8 cellular contexts compared by ENCODE assay signal in the genomic region with DNA sequence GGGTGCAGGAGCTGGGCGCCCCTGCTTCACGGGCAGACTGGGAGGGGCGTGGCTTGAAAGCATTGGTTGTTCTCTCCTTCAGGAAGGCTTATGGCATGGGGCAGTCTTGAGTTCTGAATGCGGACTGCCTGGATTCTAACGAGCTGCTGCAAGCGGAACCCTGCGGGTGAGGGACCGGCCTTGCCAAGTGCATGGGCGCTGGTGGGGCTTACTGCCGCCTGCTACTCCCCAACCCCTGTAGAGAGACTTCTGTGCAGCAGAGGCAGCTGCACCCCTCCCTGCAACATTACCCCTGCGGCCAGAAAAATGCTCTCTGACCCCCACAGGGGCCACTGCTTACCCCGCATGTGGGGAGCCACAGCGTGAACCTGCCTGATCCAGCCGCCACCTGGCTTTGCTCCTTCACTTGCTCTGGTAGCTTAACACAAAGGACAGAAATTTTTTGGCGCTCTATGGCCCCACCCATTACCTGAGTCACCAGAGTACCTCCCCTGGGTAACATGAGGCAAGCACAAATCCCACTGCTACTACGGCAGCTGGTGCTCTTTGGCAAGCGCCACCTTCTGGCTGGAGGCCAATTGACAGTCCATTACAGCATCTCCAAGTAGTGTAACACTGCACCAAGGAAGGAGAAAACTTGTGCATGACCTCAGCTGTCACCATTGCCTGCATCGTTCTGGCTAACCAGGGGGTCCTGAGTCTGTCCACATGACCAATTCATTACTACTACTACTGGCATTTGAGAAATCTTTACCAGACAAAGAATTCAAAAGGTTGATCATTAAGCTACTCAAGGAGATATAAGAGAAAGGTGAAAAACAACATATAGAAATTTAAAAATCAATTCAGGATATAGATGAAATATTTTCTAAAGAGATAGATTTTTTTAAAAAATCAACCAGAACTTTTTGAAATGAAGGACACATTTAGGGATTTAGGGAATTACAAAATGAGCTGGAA. TPM values are rescaled to one million over a fixed set of nuclear protein-coding genes. Genes with fewer than 3 reads are reported as not detected.
DNase-seq lines count a peak whose midpoint lies in the region; ATAC-seq, FAIRE-seq and TF ChIP-seq lines count a peak whose summit lies in the region.

No MANE protein-coding gene starts in this region.

- H4K20me1 ChIP-seq in neural progenitor cell (ENCODE audit: low read depth): no peaks in the 10 kb centered on the region

- no peaks in the 10 kb centered on the region for H3K36me3 Mint-ChIP-seq in CD8-positive, alpha-beta T cell
- peaks cover 12% of the 10 kb centered on the region for H3K36me3 Mint-ChIP-seq in neural progenitor cell

- intact Hi-C loops in CD8-positive, alpha-beta T cell (cut with DNase I, micrococcal nuclease): loop anchor here (1.0 to 5.0 kb wide), 8 partner anchors 16 to 369 kb away; a partner anchor contains a TSS
- intact Hi-C loops in stomach (cut with DNase I; ENCODE audit: low total_unique reads): no loop called here

- peak overlapping the region; percentile 85 for H2AFZ ChIP-seq in neural progenitor cell (replicated peaks)

- peaks cover 5% of the 10 kb centered on the region for H3F3A ChIP-seq in neural progenitor cell (ENCODE audit: low read depth)

- no peaks in the 10 kb centered on the region for H3K27me3 ChIP-seq in CD8-positive, alpha-beta T cell (ENCODE audit: insufficient read depth, low read length)
- H3K27me3 ChIP-seq in neural progenitor cell (no peaks in the 10 kb centered on the region), stomach (peaks cover 0 to 6% (median 0%) of the 10 kb centered on the region in 3 donors)

- no peaks in the 10 kb centered on the region for H3K36me3 ChIP-seq in CD8-positive, alpha-beta T cell (ENCODE audit: insufficient read depth, low read length)
- H3K36me3 ChIP-seq in neural progenitor cell (no peaks in the 10 kb centered on the region), stomach (no peaks in the 10 kb centered on the region)

- H3K27ac Mint-ChIP-seq in CD8-positive, alpha-beta T cell: peak overlapping the region; percentile 86
- peak overlapping the region; percentile 94 for H3K27ac Mint-ChIP-seq in neural progenitor cell

- no peak for TF ChIP-seq EP300 in stomach (IDR thresholded peaks at IDR 0.05)

- peak overlapping the region; percentile 92 for H3K4me3 Mint-ChIP-seq in CD8-positive, alpha-beta T cell
- H3K4me3 Mint-ChIP-seq in neural progenitor cell: peak overlapping the region; percentile 96

- peaks cover 7% of the 10 kb centered on the region for H3K4me1 ChIP-seq in CD8-positive, alpha-beta T cell (ENCODE audit: insufficient read depth, low read length)
- H3K4me1 ChIP-seq in neural progenitor cell: peaks cover 4% of the 10 kb centered on the region
- peaks cover 8 to 15% (median 10%) of the 10 kb centered on the region in 4 donors for H3K4me1 ChIP-seq in stomach

- peak overlapping the region; percentile 38 for H3K9ac ChIP-seq in neural progenitor cell

- POLR2A ChIA-PET in CD8-positive, alpha-beta T cell (lab: Charles Lee): interaction anchor here (0.5 to 3.9 kb wide), 15 partner anchors 15 to 315 kb away, joined by 3 to 37 read pairs (median 4); a partner anchor contains a TSS

- peak; percentile 86 to 95 (median 93) for DNase-seq in CD8-positive, alpha-beta T cell
- DNase-seq in RCC 7860 (ENCODE audit: low spot score): peak; percentile 95
- peak; percentile 86 for DNase-seq in activated T-helper 9 cell treated with anti-CD3 and anti-CD28 coated beads, Interleukin-2, amount 50 U/mL, for 16 hours (ENCODE audit: low read depth)
- DNase-seq in foreskin fibroblast: peak; percentile 47 to 76
- DNase-seq in neural progenitor cell (ENCODE audit: low spot score): peak; percentile 87
- DNase-seq in stomach: peak; percentile 94

- H3K27ac ChIP-seq in CD8-positive, alpha-beta T cell (ENCODE audit: low read depth, low read length): peak overlapping the region; percentile 58
- H3K27ac ChIP-seq in neural progenitor cell (peak overlapping the region; percentile 44), stomach (peak overlapping the region; percentile 52 to 80 (median 74))

- WGBS in stomach, 5 donors: 5 to 7% (median 5%) methylated on average over 14 to 18 of the region's 18 CpGs

- H3K4me1 Mint-ChIP-seq in CD8-positive, alpha-beta T cell (ENCODE audit: low read depth): peaks cover 8% of the 10 kb centered on the region
- peaks cover 6% of the 10 kb centered on the region for H3K4me1 Mint-ChIP-seq in neural progenitor cell

- peak; percentile 79 for TF ChIP-seq CTCF in CD8-positive, alpha-beta T cell (IDR thresholded peaks at IDR 0.05)
- peak; percentile 46 for TF ChIP-seq CTCF in foreskin fibroblast (IDR thresholded peaks at IDR 0.05; ENCODE audit: low read depth, low read length)
- TF ChIP-seq CTCF in neural progenitor cell (IDR thresholded peaks at IDR 0.05): peak; percentile 96
- TF ChIP-seq CTCF in stomach (IDR thresholded peaks at IDR 0.05): peak in 4 of 7 experiments; percentile 20 to 40 (median 31)

- no peak for TF ChIP-seq POLR2A in stomach (IDR thresholded peaks at IDR 0.05)

- peaks cover 27% of the 10 kb centered on the region for H3K27me3 Mint-ChIP-seq in CD8-positive, alpha-beta T cell (ENCODE audit: low read depth)
- peaks cover 7% of the 10 kb centered on the region for H3K27me3 Mint-ChIP-seq in neural progenitor cell (ENCODE audit: insufficient read depth, low read depth)

- no peaks in the 10 kb centered on the region for H3K9me3 Mint-ChIP-seq in CD8-positive, alpha-beta T cell
- peaks cover 29% of the 10 kb centered on the region for H3K9me3 Mint-ChIP-seq in neural progenitor cell

- peak; percentile 72 for FAIRE-seq in RCC 7860 (lab: Jason Lieb, UNC)

- peak overlapping the region; percentile 94 for H3K4me2 ChIP-seq in neural progenitor cell

- H3K9me3 ChIP-seq in CD8-positive, alpha-beta T cell (ENCODE audit: low read length): no peaks in the 10 kb centered on the region
- peaks cover under 1% of the 10 kb centered on the region for H3K9me3 ChIP-seq in neural progenitor cell (ENCODE audit: low read depth)
- peaks cover 0 to 7% (median 2%) of the 10 kb centered on the region in 4 donors for H3K9me3 ChIP-seq in stomach

- peaks cover 13% of the 10 kb centered on the region for H3K79me2 ChIP-seq in neural progenitor cell (ENCODE audit: low read depth)

- CTCF ChIA-PET in CD8-positive, alpha-beta T cell (lab: Charles Lee): interaction anchor here (0.6 to 6.9 kb wide), 40 partner anchors 9 to 373 kb away, joined by 3 to 80 read pairs (median 4); no protein-coding TSS in a partner anchor

- ATAC-seq in CD8-positive, alpha-beta T cell: peak; percentile 98
- ATAC-seq in GM19455 (IDR thresholded peaks at IDR 0.05; ENCODE audit: unreplicated experiment): peak; percentile 99
- peak; percentile 99 for ATAC-seq in HG03575 (IDR thresholded peaks at IDR 0.05; ENCODE audit: extremely low read depth, insufficient number of reproducible peaks, low FRiP score, unreplicated experiment)

- peak overlapping the region; percentile 71 for H3K4me3 ChIP-seq in CD8-positive, alpha-beta T cell (ENCODE audit: low read depth, low read length)
- H3K4me3 ChIP-seq in foreskin fibroblast (ENCODE audit: low read depth in 1 of 2, low read length in 2 of 2): peak overlapping the region; percentile 56 to 67
- peak overlapping the region; percentile 90 for H3K4me3 ChIP-seq in neural progenitor cell
- peak overlapping the region; percentile 46 to 64 (median 58) for H3K4me3 ChIP-seq in stomach

RNA-seq across cellular contexts. Expression of a gene that starts 35.4 kb away (rescaled TPM):
- 100 to 1,000 TPM; 117 to 132 TPM for total RNA-seq in CD8-positive, alpha-beta T cell
- total RNA-seq in neural progenitor cell (ENCODE audit: low replicate concordance) (127 and 152 TPM in 2 replicates), stomach (100 to 1,000 TPM in 4 of 5 donors, 10 to 100 TPM in 1; 89.2 to 329 (median 206) TPM)
- 100 to 1,000 TPM; 439 to 738 (median 639) TPM for polyA plus RNA-seq in stomach

RNA-seq across cellular contexts. Expression of a gene that starts 49.7 kb away (rescaled TPM):
- total RNA-seq in CD8-positive, alpha-beta T cell: 100 to 1,000 TPM; 129 to 137 TPM
- 222 and 365 TPM in 2 replicates for total RNA-seq in neural progenitor cell (ENCODE audit: low replicate concordance)
- 100 to 1,000 TPM; 148 to 525 (median 249) TPM for total RNA-seq in stomach
- polyA plus RNA-seq in stomach: 100 to 1,000 TPM; 239 to 630 (median 421) TPM

Comparison
In these comparisons a context has a peak if more than half of its experiments do, and no peak if none do; other contexts are left out.
1. Peak in every context shown above with its lines: DNase-seq, ATAC-seq, H3K4me3 ChIP-seq and H3K27ac ChIP-seq.
2. CTCF ChIP-seq: peak in every context shown above with its lines; median percentile 96 in neural progenitor cell; 79 in CD8-positive, alpha-beta T cell; 46 in foreskin fibroblast; 31 in stomach.